In the genomic region with DNA sequence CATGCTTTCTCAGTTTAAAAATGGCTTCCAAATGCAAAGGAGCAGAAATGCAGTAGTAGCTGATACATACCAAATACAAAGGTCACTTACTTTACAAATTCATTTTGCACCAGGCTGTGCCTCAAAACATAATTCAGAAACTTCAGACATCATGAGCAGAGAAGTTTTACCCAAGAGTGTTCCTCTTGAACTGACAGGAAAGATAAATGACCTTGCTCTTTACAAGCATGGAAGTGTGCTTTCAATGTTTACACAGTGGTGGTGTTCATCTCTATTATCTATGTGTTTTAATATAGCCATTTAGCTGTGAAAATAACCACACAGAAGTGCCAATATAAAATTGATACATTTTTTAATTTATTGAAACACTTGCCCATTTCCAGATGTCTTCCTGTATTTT, we compare ENCODE assay signal across 18 cellular contexts.
DNase-seq lines count a peak whose midpoint lies in the region; ATAC-seq and TF ChIP-seq lines count a peak whose summit lies in the region.
"Had no signal": no experiment of that assay in that cellular context is flagged by ENCODE, and none has a peak within 500 bp of the region (broad histone marks: within the 10 kb centered on the region; RNA-seq: fewer than 3 reads in every experiment).

No MANE protein-coding gene starts in this region.

- DNase-seq in cardiac muscle cell (ENCODE audit: low read depth in 1 of 2, low spot score in 1 of 2) (peak in 1 of 2 donors; percentile 50), heart left ventricle (no peak), HEK293T (ENCODE audit: extremely low spot score) (no peak), NCI-H69 (lab: John Stamatoyannopoulos, UW) (peak; percentile 10), neuronal stem cell (ENCODE audit: low spot score) (no peak), upper lobe of left lung (no peak), DMS 273 treated with DMSO at 0.1 percent for 48 hours (lab: John Stamatoyannopoulos, UW) (no peak)
- DNase-seq: ACHN; BE2C; C1 segment of cervical spinal cord; CD4-positive, CD25-positive, alpha-beta regulatory T cell; CD8-positive, alpha-beta memory T cell; COR-L47; DMS79 treated with DMSO at 0.1 percent for 48 hours; GF-D8; IMR-90; KBM-7 had no signal

- ATAC-seq in heart left ventricle (no peak), upper lobe of left lung (ENCODE audit: low FRiP score in 2 of 2) (no peak)

- no peaks in the 10 kb centered on the region for H3K36me3 ChIP-seq in cardiac muscle cell
- no peaks in the 10 kb centered on the region for H3K36me3 ChIP-seq in heart left ventricle
- H3K36me3 ChIP-seq in neuronal stem cell (replicated peaks in 1 of 2; ENCODE audit: control insufficient read depth in 2 of 2, insufficient read depth in 2 of 2, low read length in 2 of 2), result no peaks in the 10 kb centered on the region
- no peaks in the 10 kb centered on the region for H3K36me3 ChIP-seq in upper lobe of left lung
- H3K36me3 ChIP-seq: BE2C, HAP-1 had no signal

- H3K27me3 ChIP-seq in cardiac muscle cell, result no peaks in the 10 kb centered on the region
- no peaks in the 10 kb centered on the region for H3K27me3 ChIP-seq in heart left ventricle
- H3K27me3 ChIP-seq in neuronal stem cell (ENCODE audit: control insufficient read depth in 3 of 3, insufficient read depth in 3 of 3, low read depth in 1 of 3, low read length in 3 of 3), result no peaks in the 10 kb centered on the region
- no peaks in the 10 kb centered on the region for H3K27me3 ChIP-seq in upper lobe of left lung
- H3K27me3 ChIP-seq: BE2C had no signal

- no peak overlapping the region for H3K9ac ChIP-seq in neuronal stem cell (ENCODE audit: low read depth, low read length, poor library complexity)

- no peaks in the 10 kb centered on the region for H3K79me1 ChIP-seq in neuronal stem cell (ENCODE audit: low read depth, low read length)

- no peak overlapping the region for H3K18ac ChIP-seq in neuronal stem cell (ENCODE audit: low read length)

- H2BK120ac ChIP-seq in neuronal stem cell (ENCODE audit: low read depth, low read length), result no peak overlapping the region

- H2BK15ac ChIP-seq in neuronal stem cell (ENCODE audit: low read length), result no peak overlapping the region

- intact Hi-C loops in heart left ventricle (cut with DNase I), result loop anchor here in 1 of 10 donors (10.0 kb wide), 1 partner anchor 1224 kb away; no protein-coding TSS in a partner anchor

- no peaks in the 10 kb centered on the region for H3K9me3 ChIP-seq in cardiac muscle cell (ENCODE audit: low read depth)
- H3K9me3 ChIP-seq in heart left ventricle, result no peaks in the 10 kb centered on the region
- H3K9me3 ChIP-seq in neuronal stem cell (replicated peaks in 1 of 2; ENCODE audit: control insufficient read depth in 2 of 2, insufficient read depth in 1 of 2, low read depth in 1 of 2, low read length in 2 of 2), result peaks cover 0 to 1% of the 10 kb centered on the region in 2 donors
- no peaks in the 10 kb centered on the region for H3K9me3 ChIP-seq in upper lobe of left lung
- H3K9me3 ChIP-seq: BE2C, HAP-1 had no signal

- no peak overlapping the region for H3K23ac ChIP-seq in neuronal stem cell (ENCODE audit: low read depth, low read length, poor library complexity)

- no peak overlapping the region for H2BK5ac ChIP-seq in neuronal stem cell (ENCODE audit: low read length)

- H3K4ac ChIP-seq in neuronal stem cell (ENCODE audit: low read length), result no peak overlapping the region

- H2AFZ ChIP-seq in neuronal stem cell (ENCODE audit: low read length), result peak overlapping the region; percentile 27

- POLR2A ChIA-PET in HEK293T (lab: Yijun Ruan, JAX), result no interaction called here

- no peak for TF ChIP-seq POLR2A in heart left ventricle (IDR thresholded peaks at IDR 0.05)
- no peak for TF ChIP-seq POLR2A in upper lobe of left lung (IDR thresholded peaks at IDR 0.05)

- H2AK5ac ChIP-seq in neuronal stem cell (ENCODE audit: low read depth, low read length), result no peak overlapping the region

- H3K4me3 ChIP-seq in cardiac muscle cell (no peak overlapping the region), heart left ventricle (no peak overlapping the region), neuronal stem cell (ENCODE audit: low read length in 2 of 2) (no peak overlapping the region), upper lobe of left lung (no peak overlapping the region)
- H3K4me3 ChIP-seq: HAP-1 had no signal

- CTCF ChIA-PET in HEK293T (lab: Yijun Ruan, JAX), result no interaction called here

- H4K91ac ChIP-seq in neuronal stem cell (ENCODE audit: low read depth, low read length, poor library complexity), result no peak overlapping the region

- no peak overlapping the region for H3K4me2 ChIP-seq in neuronal stem cell (ENCODE audit: insufficient read depth, low read length, poor library complexity, severe bottlenecking)

- no peak for TF ChIP-seq CTCF in cardiac muscle cell (IDR thresholded peaks at IDR 0.05; ENCODE audit: low read depth, low read length)
- TF ChIP-seq CTCF in heart left ventricle (IDR thresholded peaks at IDR 0.05), result no peak
- TF ChIP-seq CTCF in upper lobe of left lung (IDR thresholded peaks at IDR 0.05), result no peak

- H3K14ac ChIP-seq in neuronal stem cell (ENCODE audit: low read length), result no peak overlapping the region

- H3K4me1 ChIP-seq in cardiac muscle cell (ENCODE audit: low read depth), result peaks cover 21% of the 10 kb centered on the region
- no peaks in the 10 kb centered on the region for H3K4me1 ChIP-seq in heart left ventricle
- H3K4me1 ChIP-seq in neuronal stem cell (ENCODE audit: control insufficient read depth in 2 of 2, insufficient read depth in 1 of 2, low read depth in 1 of 2, low read length in 2 of 2), result no peaks in the 10 kb centered on the region
- H3K4me1 ChIP-seq in upper lobe of left lung, result peaks cover 0 to under 1% (median 0%) of the 10 kb centered on the region in 4 donors
- H3K4me1 ChIP-seq: BE2C, HAP-1 had no signal

- H3K27ac ChIP-seq in cardiac muscle cell, result peak overlapping the region; percentile 41
- no peak overlapping the region for H3K27ac ChIP-seq in heart left ventricle
- H3K27ac ChIP-seq in neuronal stem cell (replicated peaks; ENCODE audit: low read length), result no peak overlapping the region
- H3K27ac ChIP-seq in upper lobe of left lung, result no peak overlapping the region

- H2BK12ac ChIP-seq in neuronal stem cell (ENCODE audit: low read length), result no peak overlapping the region

- TF ChIP-seq EP300 in upper lobe of left lung (IDR thresholded peaks at IDR 0.05), result no peak

- no peak overlapping the region for H4K8ac ChIP-seq in neuronal stem cell (ENCODE audit: low read depth, low read length)

TF ChIP-seq in HEK293T, 16 proteins besides CTCF, POLR2A, EP300 and RAD21:
- TF ChIP-seq FOXA1 (IDR thresholded peaks at IDR 0.05) (no peak), ELF4 (IDR thresholded peaks at IDR 0.05) (no peak), NFRKB (IDR thresholded peaks at IDR 0.05) (no peak)
- TF ChIP-seq, protein P1, sequence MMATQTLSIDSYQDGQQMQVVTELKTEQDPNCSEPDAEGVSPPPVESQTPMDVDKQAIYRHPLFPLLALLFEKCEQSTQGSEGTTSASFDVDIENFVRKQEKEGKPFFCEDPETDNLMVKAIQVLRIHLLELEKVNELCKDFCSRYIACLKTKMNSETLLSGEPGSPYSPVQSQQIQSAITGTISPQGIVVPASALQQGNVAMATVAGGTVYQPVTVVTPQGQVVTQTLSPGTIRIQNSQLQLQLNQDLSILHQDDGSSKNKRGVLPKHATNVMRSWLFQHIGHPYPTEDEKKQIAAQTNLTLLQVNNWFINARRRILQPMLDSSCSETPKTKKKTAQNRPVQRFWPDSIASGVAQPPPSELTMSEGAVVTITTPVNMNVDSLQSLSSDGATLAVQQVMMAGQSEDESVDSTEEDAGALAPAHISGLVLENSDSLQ (IDR thresholded peaks at IDR 0.05), result peak; percentile 72
